9 cellular contexts compared by ENCODE assay signal in genomic region chr9:111819360-111819759, GRCh38. TPM values are rescaled to one million over a fixed set of nuclear protein-coding genes. Genes with fewer than 3 reads are reported as not detected.
"Had no signal": no experiment of that assay in that cellular context is flagged by ENCODE, and none has a peak within 500 bp of the region (broad histone marks: within the 10 kb centered on the region; RNA-seq: fewer than 3 reads in every experiment).

No MANE protein-coding gene starts in this region.

- DNase-seq: IMR-90, KBM-7, KG1 had no signal

- FAIRE-seq: HepG2, HTR-8/SVneo had no signal

- H3K27ac ChIP-seq: HL-60 had no signal

- ATAC-seq: HepG2 had no signal

RNA-seq across cellular contexts. Expression of gene SHOC1, which starts 24.6 kb away (rescaled TPM):
- total RNA-seq: HepG2, HT-29, HT1080, IMR-90 had no signal
- polyA plus RNA-seq: HepG2, IgD-negative memory B cell had no signal
